21 cellular contexts compared by ENCODE assay signal in the genomic region with DNA sequence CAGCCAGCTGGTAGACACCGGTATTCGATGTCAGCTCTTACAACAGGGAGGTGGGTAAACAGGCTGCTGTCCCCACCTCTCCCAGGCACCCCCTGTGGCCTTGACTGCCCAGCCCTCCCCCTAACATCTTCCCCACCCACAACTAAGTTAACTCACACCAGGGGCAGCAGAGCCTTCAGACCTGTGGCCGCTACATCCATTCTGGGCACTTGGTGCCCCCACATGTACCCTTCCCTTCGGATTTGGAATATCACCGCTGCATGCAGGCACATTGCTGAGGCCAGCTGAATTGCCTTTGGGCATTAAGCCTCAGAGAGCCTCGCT.
A peak's percentile ranks its signal among the peaks of the same experiment; 100 is the strongest.
DNase-seq lines count a peak whose midpoint lies in the region; ATAC-seq, FAIRE-seq and TF ChIP-seq lines count a peak whose summit lies in the region.
"Had no signal": no experiment of that assay in that cellular context is flagged by ENCODE, and none has a peak within 500 bp of the region (broad histone marks: within the 10 kb centered on the region; RNA-seq: fewer than 3 reads in every experiment).

No MANE protein-coding gene starts in this region.

- H2AFZ ChIP-seq in mammary epithelial cell (ENCODE audit: low read depth, low read length) (no peak overlapping the region), H1 (ENCODE audit: low read length) (no peak overlapping the region), neuronal stem cell (ENCODE audit: low read length) (peak overlapping the region; percentile 69)

- POLR2A ChIA-PET in H1 (lab: Charles Lee; ENCODE audit: partially characterized antibody), result interaction anchor here (1.5 kb wide), 1 partner anchor 129 kb away, joined by 4 read pairs; no protein-coding TSS in a partner anchor

- H3K79me1 ChIP-seq in H1 (ENCODE audit: low read depth, low read length), result no peaks in the 10 kb centered on the region
- H3K79me1 ChIP-seq in neuronal stem cell (ENCODE audit: low read depth, low read length), result no peaks in the 10 kb centered on the region

- H3K23ac ChIP-seq in H1 (ENCODE audit: insufficient read length), result no peak overlapping the region
- H3K23ac ChIP-seq in neuronal stem cell (ENCODE audit: low read depth, low read length, poor library complexity), result peak overlapping the region; percentile 40

- H3K79me2 ChIP-seq in mammary epithelial cell (ENCODE audit: insufficient read depth, low read length) (no peaks in the 10 kb centered on the region), H1 (ENCODE audit: control insufficient read depth in 1 of 2, insufficient read depth in 2 of 2, low read length in 2 of 2) (no peaks in the 10 kb centered on the region)

- H3K4me3 ChIP-seq in breast epithelium (no peak overlapping the region), mammary epithelial cell (replicated peaks in 1 of 3; ENCODE audit: insufficient read depth in 1 of 3, low read depth in 2 of 3, low read length in 3 of 3) (no peak overlapping the region), H1 (ENCODE audit: extremely low read depth in 1 of 4, insufficient read depth in 2 of 4, low read depth in 3 of 4, low read length in 4 of 4) (no peak overlapping the region), neuronal stem cell (ENCODE audit: low read length in 2 of 2) (no peak overlapping the region), aorta (ENCODE audit: low read length in 2 of 2) (no peak overlapping the region)
- H3K4me3 ChIP-seq: SK-N-MC had no signal

- H2BK5ac ChIP-seq in H1 (ENCODE audit: low read depth, low read length), result no peak overlapping the region
- no peak overlapping the region for H2BK5ac ChIP-seq in neuronal stem cell (ENCODE audit: low read length)

- H2BK12ac ChIP-seq in H1 (ENCODE audit: low read depth, low read length) (0 out of 2 replicates have a peak overlapping the region, but pooled peaks have one; percentile 40), neuronal stem cell (ENCODE audit: low read length) (peak overlapping the region; percentile 18)

- dilution Hi-C loops in mammary epithelial cell (cut with HindIII; ENCODE audit: low sequenced_read_pairs), result no loop called here

- H3K9me3 ChIP-seq in breast epithelium (no peaks in the 10 kb centered on the region), mammary epithelial cell (replicated peaks; ENCODE audit: insufficient read depth, low read length) (peaks cover 20% of the 10 kb centered on the region), H1 (ENCODE audit: insufficient read depth in 2 of 2, low read depth in 1 of 2, low read length in 1 of 2) (no peaks in the 10 kb centered on the region), neuronal stem cell (replicated peaks in 1 of 2; ENCODE audit: control insufficient read depth in 2 of 2, insufficient read depth in 1 of 2, low read depth in 1 of 2, low read length in 2 of 2) (no peaks in the 10 kb centered on the region), aorta (ENCODE audit: control insufficient read depth, low read length) (no peaks in the 10 kb centered on the region)
- H3K9me3 ChIP-seq: neutrophil had no signal

- no peak for TF ChIP-seq EP300 in H1 (IDR thresholded peaks at IDR 0.05; ENCODE audit: borderline replicate concordance in 1 of 2, low read depth in 2 of 2, low read length in 2 of 2)

- TF ChIP-seq CTCF in breast epithelium (IDR thresholded peaks at IDR 0.05) (no peak), mammary epithelial cell (conservative IDR thresholded peaks at IDR 0.05 in 1 of 2, IDR thresholded peaks at IDR 0.05 in 1 of 2; ENCODE audit: extremely low read depth in 1 of 2, insufficient read depth in 1 of 2, low read depth in 1 of 2, low read length in 2 of 2) (no peak), H1 (IDR thresholded peaks at IDR 0.05; ENCODE audit: control extremely low read depth in 1 of 3, insufficient read depth in 1 of 3, low read depth in 1 of 3, low read length in 3 of 3) (no peak)

- H3K9ac ChIP-seq in mammary epithelial cell (ENCODE audit: insufficient read depth, low read length), result no peak overlapping the region
- H3K9ac ChIP-seq in H1 (replicated peaks in 1 of 4; ENCODE audit: extremely low read depth in 1 of 4, low read depth in 3 of 4, low read length in 3 of 4), result no peak overlapping the region
- no peak overlapping the region for H3K9ac ChIP-seq in neuronal stem cell (ENCODE audit: low read depth, low read length, poor library complexity)

- no peak for TF ChIP-seq RAD21 in H1 (IDR thresholded peaks at IDR 0.05 in 1 of 2, conservative IDR thresholded peaks at IDR 0.05 in 1 of 2; ENCODE audit: low read depth in 2 of 2, low read length in 2 of 2)

- H3K14ac ChIP-seq in H1 (ENCODE audit: insufficient read length), result no peak overlapping the region
- H3K14ac ChIP-seq in neuronal stem cell (ENCODE audit: low read length), result no peak overlapping the region

- in situ Hi-C loops in mammary epithelial cell (cut with MboI; ENCODE audit: low sequenced_read_pairs in 2 of 2), result no loop called here

- CTCF ChIA-PET in mammary epithelial cell (lab: Charles Lee; ENCODE audit: low non-redundant PET), result no interaction called here
- CTCF ChIA-PET in H1 (lab: Charles Lee; ENCODE audit: partially characterized antibody), result interaction anchor here (1.3 to 2.0 kb wide), 4 partner anchors 36 to 273 kb away, joined by 3 to 9 read pairs (median 5); a partner anchor contains a TSS

- H4K91ac ChIP-seq in H1 (replicated peaks; ENCODE audit: insufficient read length, low read length) (no peak overlapping the region), neuronal stem cell (ENCODE audit: low read depth, low read length, poor library complexity) (peak overlapping the region; percentile 81)

- no peak overlapping the region; the same call in 1 of the 2 replicates for H2AK5ac ChIP-seq in H1 (ENCODE audit: low read depth, low read length)
- H2AK5ac ChIP-seq in neuronal stem cell (ENCODE audit: low read depth, low read length), result peak overlapping the region; percentile 56

- H2BK120ac ChIP-seq in H1 (replicated peaks; ENCODE audit: low read depth, low read length), result no peak overlapping the region
- H2BK120ac ChIP-seq in neuronal stem cell (ENCODE audit: low read depth, low read length), result peak overlapping the region; percentile 92

- H4K8ac ChIP-seq in H1 (ENCODE audit: extremely low read depth, insufficient read depth, low read length) (no peak overlapping the region), neuronal stem cell (ENCODE audit: low read depth, low read length) (no peak overlapping the region)

- TF ChIP-seq POLR2A in breast epithelium (IDR thresholded peaks at IDR 0.05) (no peak), H1 (IDR thresholded peaks at IDR 0.05; ENCODE audit: control extremely low read depth in 1 of 2, low read depth in 2 of 2, low read length in 2 of 2) (no peak)

- H2BK20ac ChIP-seq in H1 (ENCODE audit: low read length), result peak overlapping the region; percentile 90

- no peak for FAIRE-seq in H1 (lab: Jason Lieb, UNC)

- H3K36me3 ChIP-seq in breast epithelium (no peaks in the 10 kb centered on the region), mammary epithelial cell (ENCODE audit: insufficient read depth, low read length) (no peaks in the 10 kb centered on the region), H1 (ENCODE audit: control insufficient read depth in 2 of 4, insufficient read depth in 4 of 4, low read length in 3 of 4) (no peaks in the 10 kb centered on the region), neuronal stem cell (replicated peaks in 1 of 2; ENCODE audit: control insufficient read depth in 2 of 2, insufficient read depth in 2 of 2, low read length in 2 of 2) (no peaks in the 10 kb centered on the region), aorta (ENCODE audit: control insufficient read depth in 1 of 2, insufficient read depth in 2 of 2, low read length in 1 of 2) (no peaks in the 10 kb centered on the region)
- H3K36me3 ChIP-seq: neutrophil had no signal

- intact Hi-C loops in breast epithelium (cut with DNase I; ENCODE audit: low total_unique reads) (no loop called here), mammary epithelial cell (cut with micrococcal nuclease) (no loop called here), aorta (cut with DNase I) (no loop called here)

- DNase-seq in breast epithelium (ENCODE audit: low spot score in 2 of 2) (no peak), mammary epithelial cell (no peak), H1 (ENCODE audit: low read depth in 1 of 2, low spot score in 2 of 2) (no peak), neuronal stem cell (ENCODE audit: low spot score) (no peak), aorta (no peak), NCI-H446 treated with DMSO at 0.1 percent for 48 hours (lab: John Stamatoyannopoulos, UW) (no peak)
- no peak for DNase-seq in activated T-cell treated with anti-CD3 and anti-CD28 coated beads, Interleukin-2, amount 50 U/mL, for 1 hour
- no peak for DNase-seq in stimulated activated CD4-positive, alpha-beta T cell treated with anti-CD3 and anti-CD28 coated beads, Interleukin-4, amount 100 ng/mL, for 24 hours
- DNase-seq: activated CD4-positive, alpha-beta T cell treated with anti-CD3 and anti-CD28 coated beads, Interleukin-2, amount 50 U/mL, for 48 hours; activated naive CD4-positive, alpha-beta T cell treated with Interleukin-2 at 50 U/mL for 16 hours; DMS79; GDM1; left colon; NCI-H1048; NCI-H1694; NCI-H2171; NCI-H510A; stimulated activated CD4-positive, alpha-beta T cell treated with anti-CD3 and anti-CD28 coated beads, Interleukin-2, amount 100 ng/mL, for 48 hours had no signal

- H3K27ac ChIP-seq in breast epithelium (peak overlapping the region; percentile 25 to 34), mammary epithelial cell (ENCODE audit: insufficient read depth, low read depth, low read length) (no peak overlapping the region), H1 (ENCODE audit: low read depth, low read length) (no peak overlapping the region), neuronal stem cell (replicated peaks; ENCODE audit: low read length) (peak overlapping the region; percentile 92), aorta (ENCODE audit: low read depth in 1 of 2, low read length in 2 of 2) (no peak overlapping the region)
- H3K27ac ChIP-seq: 22Rv1, neutrophil, SK-N-MC had no signal

- H3K18ac ChIP-seq in H1 (ENCODE audit: extremely low read depth, low read length), result peak overlapping the region; percentile 90; the same call in 1 of the 2 replicates
- peak overlapping the region; percentile 90 for H3K18ac ChIP-seq in neuronal stem cell (ENCODE audit: low read length)

- H4K5ac ChIP-seq in H1 (ENCODE audit: insufficient read length, low read depth, low read length), result no peak overlapping the region

- no TSS peak for BruUV-seq in mammary epithelial cell (replicated peaks; lab: Mats Ljungman, UMichigan)

- no peaks in the 10 kb centered on the region for H3K27me3 ChIP-seq in breast epithelium
- H3K27me3 ChIP-seq in mammary epithelial cell (ENCODE audit: insufficient read depth, low read length), result no peaks in the 10 kb centered on the region
- H3K27me3 ChIP-seq in H1 (replicated peaks in 1 of 4; ENCODE audit: control insufficient read depth in 3 of 4, extremely low read depth in 1 of 4, insufficient read depth in 3 of 4, low read length in 3 of 4), result no peaks in the 10 kb centered on the region
- H3K27me3 ChIP-seq in neuronal stem cell (ENCODE audit: control insufficient read depth in 3 of 3, insufficient read depth in 3 of 3, low read depth in 1 of 3, low read length in 3 of 3), result no peaks in the 10 kb centered on the region
- no peaks in the 10 kb centered on the region for H3K27me3 ChIP-seq in aorta (ENCODE audit: control insufficient read depth in 1 of 2, insufficient read depth in 2 of 2, low read length in 1 of 2)
- H3K27me3 ChIP-seq: neutrophil had no signal

- 57% methylated on average over 3 of the region's 6 CpGs for WGBS in mammary epithelial cell (ENCODE audit: low coverage, missing lambda C conversion rate)
- WGBS in H1 (ENCODE audit: extremely low coverage in 1 of 2, insufficient coverage in 1 of 2, insufficient read length in 1 of 2, insufficient replicate concordance in 2 of 2, low coverage in 1 of 2, low lambda C conversion rate in 2 of 2, missing lambda C conversion rate in 1 of 2), 2 experiments, result 93% methylated on average over 5 of the region's 6 CpGs; no CpG with 5 or more reads in 1 of the 2 experiments
- WGBS in neuronal stem cell (ENCODE audit: extremely low coverage in 2 of 2, insufficient read length in 2 of 2, insufficient replicate concordance in 1 of 2), 2 donors, result no CpG with 5 or more reads among the region's 6 CpGs
- WGBS in aorta, 2 donors, result 74 to 75% methylated on average over 6 of the region's 6 CpGs

- ATAC-seq in aorta (ENCODE audit: low FRiP score), result peak; percentile 24
- ATAC-seq: left colon had no signal

- H4K20me1 ChIP-seq in mammary epithelial cell (ENCODE audit: insufficient read depth, low read length) (no peaks in the 10 kb centered on the region), H1 (replicated peaks in 1 of 2; ENCODE audit: control insufficient read depth in 1 of 2, insufficient read depth in 2 of 2, low read length in 2 of 2) (no peaks in the 10 kb centered on the region)

- H3K56ac ChIP-seq in H1 (replicated peaks; ENCODE audit: insufficient read length, low read depth, low read length), result no peak overlapping the region

- H2BK15ac ChIP-seq in H1 (ENCODE audit: low read length), result peak overlapping the region; percentile 53; the same call in 1 of the 2 replicates
- no peak overlapping the region for H2BK15ac ChIP-seq in neuronal stem cell (ENCODE audit: low read length)

- H3K4ac ChIP-seq in H1 (replicated peaks; ENCODE audit: insufficient read length, low read depth, low read length) (no peak overlapping the region), neuronal stem cell (ENCODE audit: low read length) (no peak overlapping the region)

- H3K4me2 ChIP-seq in mammary epithelial cell (ENCODE audit: insufficient read depth, low read depth, low read length) (no peak overlapping the region), H1 (ENCODE audit: insufficient read depth in 1 of 2, low read depth in 2 of 2, low read length in 2 of 2) (no peak overlapping the region), neuronal stem cell (ENCODE audit: insufficient read depth, low read length, poor library complexity, severe bottlenecking) (peak overlapping the region; percentile 34)

- H3K23me2 ChIP-seq in H1 (ENCODE audit: low read depth, low read length), result peaks cover 2% of the 10 kb centered on the region; the same call in 1 of the 2 replicates

- no peaks in the 10 kb centered on the region for H3K4me1 ChIP-seq in breast epithelium
- H3K4me1 ChIP-seq in mammary epithelial cell (ENCODE audit: insufficient read depth, low read length), result no peaks in the 10 kb centered on the region
- peaks cover 0 to 11% (median 6%) of the 10 kb centered on the region in 4 experiments; a peak in 6 of 7 replicates for H3K4me1 ChIP-seq in H1 (replicated peaks in 1 of 4; ENCODE audit: control insufficient read depth in 3 of 4, insufficient read depth in 4 of 4, low read length in 3 of 4)
- peaks cover 21 to 23% of the 10 kb centered on the region in 2 donors for H3K4me1 ChIP-seq in neuronal stem cell (ENCODE audit: control insufficient read depth in 2 of 2, insufficient read depth in 1 of 2, low read depth in 1 of 2, low read length in 2 of 2)
- no peaks in the 10 kb centered on the region for H3K4me1 ChIP-seq in aorta (ENCODE audit: control insufficient read depth in 1 of 2, insufficient read depth in 2 of 2, low read length in 2 of 2)

Comparison
In these comparisons a context has a peak if more than half of its experiments do, and no peak if none do; other contexts are left out.
1. H3K27ac ChIP-seq: peak in breast epithelium (2 of 2) and neuronal stem cell (single experiment); none in mammary epithelial cell (single experiment), H1 (single experiment) and aorta (0 of 2).